Comparison of ENCODE assay signal across 11 cellular contexts in genomic region chr5:180026320-180026719, GRCh38. TPM values are rescaled to one million over a fixed set of nuclear protein-coding genes. Genes with fewer than 3 reads are reported as not detected.
DNase-seq lines count a peak whose midpoint lies in the region; ATAC-seq, FAIRE-seq and TF ChIP-seq lines count a peak whose summit lies in the region.
"Had no signal": no experiment of that assay in that cellular context is flagged by ENCODE, and none has a peak within 500 bp of the region (broad histone marks: within the 10 kb centered on the region; RNA-seq: fewer than 3 reads in every experiment).

No MANE protein-coding gene starts in this region.

- H3K79me2 ChIP-seq in H1 (ENCODE audit: control insufficient read depth in 1 of 2, insufficient read depth in 2 of 2, low read length in 2 of 2) (peaks cover 0 to 23% of the 10 kb centered on the region in 2 experiments; a peak in 1 of 4 replicates), osteoblast (ENCODE audit: insufficient read depth, low read length) (no peaks in the 10 kb centered on the region)

- H3K23ac ChIP-seq in H1 (ENCODE audit: insufficient read length), result no peak overlapping the region

- H3K4me2 ChIP-seq in H1 (ENCODE audit: insufficient read depth in 1 of 2, low read depth in 2 of 2, low read length in 2 of 2) (no peak overlapping the region), osteoblast (ENCODE audit: insufficient read depth, low read length) (no peak overlapping the region)

- no peak for TF ChIP-seq RAD21 in H1 (IDR thresholded peaks at IDR 0.05 in 1 of 2, conservative IDR thresholded peaks at IDR 0.05 in 1 of 2; ENCODE audit: low read depth in 2 of 2, low read length in 2 of 2)

- no peak overlapping the region for H4K8ac ChIP-seq in H1 (ENCODE audit: extremely low read depth, insufficient read depth, low read length)

- no peak for TF ChIP-seq EP300 in H1 (IDR thresholded peaks at IDR 0.05; ENCODE audit: borderline replicate concordance in 1 of 2, low read depth in 2 of 2, low read length in 2 of 2)

- no peak overlapping the region for H2BK15ac ChIP-seq in H1 (ENCODE audit: low read length)

- H3K14ac ChIP-seq in H1 (ENCODE audit: insufficient read length), result no peak overlapping the region

- H3K9ac ChIP-seq in H1 (replicated peaks in 1 of 4; ENCODE audit: extremely low read depth in 1 of 4, low read depth in 3 of 4, low read length in 3 of 4), result no peak overlapping the region

- H3K9me3 ChIP-seq in H1 (ENCODE audit: insufficient read depth in 2 of 2, low read depth in 1 of 2, low read length in 1 of 2) (no peaks in the 10 kb centered on the region), osteoblast (ENCODE audit: low read depth, low read length) (no peaks in the 10 kb centered on the region)

- CTCF ChIA-PET in H1 (lab: Charles Lee; ENCODE audit: partially characterized antibody), result interaction anchor here (1.0 to 2.1 kb wide), 4 partner anchors 9 to 65 kb away, joined by 3 to 6 read pairs (median 4); no protein-coding TSS in a partner anchor

- no peak for TF ChIP-seq POLR2A in H1 (IDR thresholded peaks at IDR 0.05; ENCODE audit: control extremely low read depth in 1 of 2, low read depth in 2 of 2, low read length in 2 of 2)
- no peak for TF ChIP-seq POLR2A in lower leg skin (IDR thresholded peaks at IDR 0.05)

- TF ChIP-seq CTCF in H1 (IDR thresholded peaks at IDR 0.05; ENCODE audit: control extremely low read depth in 1 of 3, insufficient read depth in 1 of 3, low read depth in 1 of 3, low read length in 3 of 3) (no peak), osteoblast (IDR thresholded peaks at IDR 0.05; ENCODE audit: extremely low read depth, low read depth, low read length) (no peak), lower leg skin (IDR thresholded peaks at IDR 0.05) (no peak)

- no peak overlapping the region for H2BK20ac ChIP-seq in H1 (ENCODE audit: low read length)

- H3K27me3 ChIP-seq in H1 (replicated peaks in 1 of 4; ENCODE audit: control insufficient read depth in 3 of 4, extremely low read depth in 1 of 4, insufficient read depth in 3 of 4, low read length in 3 of 4) (no peaks in the 10 kb centered on the region), osteoblast (ENCODE audit: insufficient read depth, low read length) (no peaks in the 10 kb centered on the region)

- no peak overlapping the region; the same call in 1 of the 2 replicates for H3K18ac ChIP-seq in H1 (ENCODE audit: extremely low read depth, low read length)

- H2BK120ac ChIP-seq in H1 (replicated peaks; ENCODE audit: low read depth, low read length), result no peak overlapping the region

- no peak overlapping the region for H3K4me3 ChIP-seq in H1 (ENCODE audit: extremely low read depth in 1 of 4, insufficient read depth in 2 of 4, low read depth in 3 of 4, low read length in 4 of 4)
- no peak overlapping the region for H3K4me3 ChIP-seq in osteoblast (ENCODE audit: insufficient read depth, low read length)
- no peak overlapping the region for H3K4me3 ChIP-seq in lower leg skin (ENCODE audit: low read depth, poor library complexity, severe bottlenecking)

- H2AFZ ChIP-seq in H1 (ENCODE audit: low read length), result no peak overlapping the region
- H2AFZ ChIP-seq in osteoblast (ENCODE audit: low read length), result no peak overlapping the region

- intact Hi-C loops in lower leg skin (cut with DNase I; ENCODE audit: low total_unique reads), result no loop called here

- no peak overlapping the region for H3K56ac ChIP-seq in H1 (replicated peaks; ENCODE audit: insufficient read length, low read depth, low read length)

- H3K27ac ChIP-seq in H1 (ENCODE audit: low read depth, low read length) (no peak overlapping the region), osteoblast (ENCODE audit: low read depth, low read length) (no peak overlapping the region)

- H4K91ac ChIP-seq in H1 (replicated peaks; ENCODE audit: insufficient read length, low read length), result no peak overlapping the region

- H3K36me3 ChIP-seq in H1 (ENCODE audit: control insufficient read depth in 2 of 4, insufficient read depth in 4 of 4, low read length in 3 of 4), result peaks cover 0 to 8% (median 0%) of the 10 kb centered on the region in 4 experiments; a peak in 2 of 8 replicates
- H3K36me3 ChIP-seq in osteoblast (ENCODE audit: insufficient read depth, low read length), result no peaks in the 10 kb centered on the region

- peak; percentile 58 for FAIRE-seq in H1 (lab: Jason Lieb, UNC)

- H3K79me1 ChIP-seq in H1 (ENCODE audit: low read depth, low read length), result peaks cover 3% of the 10 kb centered on the region; the same call in 1 of the 2 replicates

- H2BK12ac ChIP-seq in H1 (ENCODE audit: low read depth, low read length), result no peak overlapping the region

- H4K5ac ChIP-seq in H1 (ENCODE audit: insufficient read length, low read depth, low read length), result no peak overlapping the region

- H3K4me1 ChIP-seq in H1 (replicated peaks in 1 of 4; ENCODE audit: control insufficient read depth in 3 of 4, insufficient read depth in 4 of 4, low read length in 3 of 4) (peaks cover 0 to 3% (median 2%) of the 10 kb centered on the region in 4 experiments; a peak in 4 of 7 replicates), osteoblast (ENCODE audit: insufficient read depth, low read length) (peaks cover 9% of the 10 kb centered on the region)

- H4K20me1 ChIP-seq in H1 (replicated peaks in 1 of 2; ENCODE audit: control insufficient read depth in 1 of 2, insufficient read depth in 2 of 2, low read length in 2 of 2), result peaks cover 3 to 11% of the 10 kb centered on the region in 2 experiments
- peaks cover 3% of the 10 kb centered on the region for H4K20me1 ChIP-seq in osteoblast (ENCODE audit: insufficient read depth, low read length)

- no peak overlapping the region for H3K4ac ChIP-seq in H1 (replicated peaks; ENCODE audit: insufficient read length, low read depth, low read length)

- no peak for ATAC-seq in HG02623 (IDR thresholded peaks at IDR 0.05; ENCODE audit: unreplicated experiment)
- ATAC-seq: stimulated activated memory B cell treated with anti-CD40 and anti-IgM and Interleukin-4, amounts not matched to agents 10 μg/mL and 1 μg/mL and 100 μg/mL, for 72 hours had no signal

- H3K23me2 ChIP-seq in H1 (ENCODE audit: low read depth, low read length), result no peaks in the 10 kb centered on the region

- H2AK5ac ChIP-seq in H1 (ENCODE audit: low read depth, low read length), result no peak overlapping the region

- 76% methylated on average over 4 of the region's 4 CpGs; no CpG with 5 or more reads in 1 of the 2 experiments for WGBS in H1 (ENCODE audit: extremely low coverage in 1 of 2, insufficient coverage in 1 of 2, insufficient read length in 1 of 2, insufficient replicate concordance in 2 of 2, low coverage in 1 of 2, low lambda C conversion rate in 2 of 2, missing lambda C conversion rate in 1 of 2), 2 experiments
- WGBS in lower leg skin, 2 donors, result 45 to 47% methylated on average over 4 of the region's 4 CpGs

- POLR2A ChIA-PET in H1 (lab: Charles Lee; ENCODE audit: partially characterized antibody), result interaction anchor here (1.4 kb wide), 1 partner anchor 19 kb away, joined by 4 read pairs; no protein-coding TSS in a partner anchor

- H2BK5ac ChIP-seq in H1 (ENCODE audit: low read depth, low read length), result no peak overlapping the region

- peak; percentile 13 for DNase-seq in COLO668 (lab: John Stamatoyannopoulos, UW; ENCODE audit: unreplicated experiment)
- DNase-seq in NCI-H510A treated with DMSO at 0.1 percent for 48 hours (lab: John Stamatoyannopoulos, UW), result peak; percentile 4
- DNase-seq in H1 (ENCODE audit: low read depth in 1 of 2, low spot score in 2 of 2), result no peak
- DNase-seq in lung microvascular endothelial cell (ENCODE audit: low read depth in 2 of 2), result peak; percentile 93 to 95
- no peak for DNase-seq in osteoblast (ENCODE audit: insufficient read length, low spot score, missing footprints)
- no peak for DNase-seq in HCEC 1CT
- no peak for DNase-seq in lower leg skin (ENCODE audit: low spot score in 2 of 2)
- DNase-seq: activated CD8-positive, alpha-beta memory T cell treated with anti-CD3 and anti-CD28 coated beads for 24 hours; NCI-H526 had no signal

TF ChIP-seq in H1, 55 proteins besides CTCF, POLR2A, EP300 and RAD21:
- TF ChIP-seq JUND (IDR thresholded peaks at IDR 0.05; ENCODE audit: low read length) (peak; percentile 41; the same call in 1 of the 2 replicates), NRF1 (IDR thresholded peaks at IDR 0.05; ENCODE audit: low read depth, low read length) (no peak)
TF ChIP-seq in H1: peak in this region for 1.

RNA-seq across cellular contexts. Expression of gene RNF130, which starts 45.2 kb away (rescaled TPM):
- total RNA-seq in H1 (2021; fragmentation: NEBNext Ultra II Directional; extraction: Animal tissue kit (Norgen Biotek cat#: 25700)), result 63.1 and 65.1 TPM in 2 replicates
- 65.4 and 70.0 TPM in 2 replicates for polyA plus RNA-seq in H1 (2011; rRNA removed)
- polyA plus RNA-seq in H1 (2011; cell fraction: cytosol; rRNA removed), result 73.0 TPM
- 58.2 TPM for polyA plus RNA-seq in H1 (2011; cell fraction: nucleus; rRNA removed)
- polyA plus RNA-seq in H1 (2012, experiment 1 of 2), result 60.3 to 80.3 TPM (median 67.1 TPM) in 4 replicates
- 55.3 TPM for polyA plus RNA-seq in H1 (2012, experiment 2 of 2)
- 78.6 TPM for polyA plus RNA-seq in H1 (2013, experiment 1 of 2)
- 86.8 TPM for polyA plus RNA-seq in H1 (2013, experiment 2 of 2)
- polyA minus RNA-seq in H1 (2011; rRNA and poly(A)+ RNA removed), result 56.6 and 57.4 TPM in 2 replicates
- 35.1 TPM for polyA minus RNA-seq in H1 (2011; cell fraction: cytosol; rRNA and poly(A)+ RNA removed)
- 73.0 TPM for polyA minus RNA-seq in H1 (2011; cell fraction: nucleus; rRNA and poly(A)+ RNA removed)
- 16.8 and 37.7 TPM in 2 replicates for total RNA-seq in lung microvascular endothelial cell
- total RNA-seq in osteoblast, result 25.0 and 28.6 TPM in 2 replicates
- total RNA-seq in lower leg skin, result 10 to 100 TPM; 24.4 to 63.3 (median 36.2) TPM

Comparison
In these comparisons a context has a peak if more than half of its experiments do, and no peak if none do; other contexts are left out.
1. DNase-seq: peak in COLO668 (single experiment), NCI-H510A treated with DMSO at 0.1 percent for 48 hours (single experiment) and lung microvascular endothelial cell (2 of 2); none in H1 (0 of 2), osteoblast (single experiment), HCEC 1CT (single experiment) and lower leg skin (0 of 2).